Comparison of ENCODE assay signal across 1 cellular context in the genomic region with DNA sequence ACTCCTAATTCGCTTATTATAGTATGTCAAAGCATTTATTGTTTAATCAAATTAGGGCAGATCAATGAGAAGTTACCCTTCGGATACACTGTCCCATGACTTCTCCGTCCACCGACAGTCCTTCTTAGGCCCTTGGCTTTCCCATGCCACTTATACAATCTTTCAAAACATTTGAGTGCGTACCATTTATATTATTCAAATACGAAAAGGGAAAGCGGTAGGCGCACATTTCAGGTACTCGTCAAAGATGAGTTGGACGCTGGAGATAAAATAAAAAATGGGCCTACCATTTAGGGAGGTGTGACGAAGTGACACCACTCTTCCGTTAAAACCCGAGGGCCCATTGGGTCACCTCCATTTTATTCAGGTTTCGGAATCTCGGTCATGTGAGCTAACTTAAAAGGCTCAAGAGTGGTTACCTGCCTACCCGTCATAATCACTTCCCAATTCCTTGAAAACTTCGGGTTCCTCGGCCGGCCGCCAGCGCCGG.
TF ChIP-seq lines count a peak whose summit lies in the region.

No MANE protein-coding gene starts in this region.

TF ChIP-seq in endothelial cell of umbilical vein, 7 proteins besides CTCF, POLR2A, EP300 and RAD21:
- TF ChIP-seq POLR2AphosphoS5 (IDR thresholded peaks at IDR 0.05; ENCODE audit: insufficient read depth, low read depth, low read length) (no peak), FOS (IDR thresholded peaks at IDR 0.05; ENCODE audit: borderline replicate concordance, insufficient read depth, low read length) (no peak), GATA2 (IDR thresholded peaks at IDR 0.05; ENCODE audit: insufficient read depth, insufficient read length, low read depth, low read length) (no peak), MYC (IDR thresholded peaks at IDR 0.05; ENCODE audit: low read depth, low read length) (no peak), JUN (IDR thresholded peaks at IDR 0.05; ENCODE audit: borderline replicate concordance, insufficient read depth, insufficient read length, low read depth) (no peak)
- TF ChIP-seq, protein P1, sequence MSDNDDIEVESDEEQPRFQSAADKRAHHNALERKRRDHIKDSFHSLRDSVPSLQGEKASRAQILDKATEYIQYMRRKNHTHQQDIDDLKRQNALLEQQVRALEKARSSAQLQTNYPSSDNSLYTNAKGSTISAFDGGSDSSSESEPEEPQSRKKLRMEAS (IDR thresholded peaks at IDR 0.05; ENCODE audit: insufficient read depth, insufficient read length): no peak
